1 cellular context compared by ENCODE assay signal in the genomic region with DNA sequence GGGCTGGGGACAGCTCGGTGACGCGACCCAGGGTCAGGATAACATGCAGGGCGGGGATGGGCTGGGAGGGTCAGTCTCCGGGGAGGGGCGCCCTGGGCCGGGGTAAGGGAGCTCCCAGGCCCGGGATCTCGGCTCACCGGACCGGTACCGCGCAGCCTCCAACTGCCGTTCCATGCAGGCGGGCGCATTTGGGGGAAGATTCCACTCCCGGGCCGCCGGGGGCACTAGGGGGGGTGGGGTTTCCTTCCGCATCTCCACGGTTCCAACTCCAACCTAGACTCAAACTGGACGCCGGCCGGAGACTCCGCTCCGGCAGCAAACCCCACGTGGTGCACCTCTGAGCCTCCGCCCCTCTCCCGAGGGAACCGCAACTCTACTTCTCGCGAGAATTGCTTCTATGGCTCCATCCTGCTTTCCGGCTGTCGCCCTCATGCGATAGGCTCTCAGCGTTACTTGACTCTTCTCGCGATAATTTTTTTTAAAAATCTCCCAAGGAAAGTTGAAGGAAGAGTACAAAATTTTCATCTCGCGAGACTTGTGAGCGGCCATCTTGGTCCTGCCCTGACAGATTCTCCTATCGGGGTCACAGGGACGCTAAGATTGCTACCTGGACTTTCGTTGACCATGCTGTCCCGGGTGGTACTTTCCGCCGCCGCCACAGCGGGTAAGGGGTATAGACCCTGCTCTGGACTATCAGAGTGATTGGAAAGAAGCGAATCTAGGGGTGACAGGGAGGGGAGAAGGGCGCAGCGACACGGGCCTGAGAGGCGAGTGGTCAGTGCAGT.
TF ChIP-seq lines count a peak whose summit lies in the region.

A gene with protein sequence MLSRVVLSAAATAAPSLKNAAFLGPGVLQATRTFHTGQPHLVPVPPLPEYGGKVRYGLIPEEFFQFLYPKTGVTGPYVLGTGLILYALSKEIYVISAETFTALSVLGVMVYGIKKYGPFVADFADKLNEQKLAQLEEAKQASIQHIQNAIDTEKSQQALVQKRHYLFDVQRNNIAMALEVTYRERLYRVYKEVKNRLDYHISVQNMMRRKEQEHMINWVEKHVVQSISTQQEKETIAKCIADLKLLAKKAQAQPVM (plus strand): TSS at position 547 of the 785 bp plus-strand sequence. CDS start 78 bp downstream, at position 625.
A gene (minus strand): TSS at position 339 of the 785 bp plus-strand sequence. CDS start 87 bp downstream, at position 252.

TF ChIP-seq in HepG2, 621 proteins besides CTCF, POLR2A, EP300 and RAD21 (continued from another document and continues in another):
- TF ChIP-seq, protein P1, sequence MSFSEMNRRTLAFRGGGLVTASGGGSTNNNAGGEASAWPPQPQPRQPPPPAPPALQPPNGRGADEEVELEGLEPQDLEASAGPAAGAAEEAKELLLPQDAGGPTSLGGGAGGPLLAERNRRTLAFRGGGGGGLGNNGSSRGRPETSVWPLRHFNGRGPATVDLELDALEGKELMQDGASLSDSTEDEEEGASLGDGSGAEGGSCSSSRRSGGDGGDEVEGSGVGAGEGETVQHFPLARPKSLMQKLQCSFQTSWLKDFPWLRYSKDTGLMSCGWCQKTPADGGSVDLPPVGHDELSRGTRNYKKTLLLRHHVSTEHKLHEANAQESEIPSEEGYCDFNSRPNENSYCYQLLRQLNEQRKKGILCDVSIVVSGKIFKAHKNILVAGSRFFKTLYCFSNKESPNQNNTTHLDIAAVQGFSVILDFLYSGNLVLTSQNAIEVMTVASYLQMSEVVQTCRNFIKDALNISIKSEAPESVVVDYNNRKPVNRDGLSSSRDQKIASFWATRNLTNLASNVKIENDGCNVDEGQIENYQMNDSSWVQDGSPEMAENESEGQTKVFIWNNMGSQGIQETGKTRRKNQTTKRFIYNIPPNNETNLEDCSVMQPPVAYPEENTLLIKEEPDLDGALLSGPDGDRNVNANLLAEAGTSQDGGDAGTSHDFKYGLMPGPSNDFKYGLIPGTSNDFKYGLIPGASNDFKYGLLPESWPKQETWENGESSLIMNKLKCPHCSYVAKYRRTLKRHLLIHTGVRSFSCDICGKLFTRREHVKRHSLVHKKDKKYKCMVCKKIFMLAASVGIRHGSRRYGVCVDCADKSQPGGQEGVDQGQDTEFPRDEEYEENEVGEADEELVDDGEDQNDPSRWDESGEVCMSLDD (CRISPR knock-in tag; IDR thresholded peaks at IDR 0.05; ENCODE audit: borderline replicate concordance) = 0 out of 2 replicates have a peak, but pooled peaks have one; percentile 33
- no peak for TF ChIP-seq JUN (CRISPR knock-in tag; IDR thresholded peaks at IDR 0.05)
- TF ChIP-seq ZNF780A (CRISPR knock-in tag; IDR thresholded peaks at IDR 0.05) = no peak
- TF ChIP-seq ZNF883 (CRISPR knock-in tag; IDR thresholded peaks at IDR 0.05; ENCODE audit: not compliant biosample characterization) = no peak
- no peak for TF ChIP-seq PAWR (CRISPR knock-in tag; IDR thresholded peaks at IDR 0.05; ENCODE audit: borderline replicate concordance)
- no peak for TF ChIP-seq ZNF678 (CRISPR knock-in tag; IDR thresholded peaks at IDR 0.05)
- TF ChIP-seq, protein P2, sequence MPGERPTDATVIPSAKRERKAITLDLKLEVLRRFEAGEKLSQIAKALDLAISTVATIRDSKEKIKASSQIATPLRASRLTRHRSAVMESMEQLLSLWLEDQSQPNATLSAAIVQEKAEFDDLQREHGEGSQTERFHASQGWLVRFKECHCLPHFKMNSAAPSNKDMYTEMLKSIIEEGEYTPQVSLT (CRISPR knock-in tag; IDR thresholded peaks at IDR 0.05; ENCODE audit: borderline replicate concordance, low read depth) = no peak
- no peak for TF ChIP-seq SATB2 (CRISPR knock-in tag; IDR thresholded peaks at IDR 0.05)
- TF ChIP-seq ZNF337 (CRISPR knock-in tag; IDR thresholded peaks at IDR 0.05; ENCODE audit: borderline replicate concordance, low read depth) = no peak
- TF ChIP-seq PHF8 (CRISPR knock-in tag; IDR thresholded peaks at IDR 0.05) = peak; percentile 87
- TF ChIP-seq ZNF12 (CRISPR knock-in tag; IDR thresholded peaks at IDR 0.05) = no peak
- TF ChIP-seq, protein P3, sequence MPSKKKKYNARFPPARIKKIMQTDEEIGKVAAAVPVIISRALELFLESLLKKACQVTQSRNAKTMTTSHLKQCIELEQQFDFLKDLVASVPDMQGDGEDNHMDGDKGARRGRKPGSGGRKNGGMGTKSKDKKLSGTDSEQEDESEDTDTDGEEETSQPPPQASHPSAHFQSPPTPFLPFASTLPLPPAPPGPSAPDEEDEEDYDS (CRISPR knock-in tag; IDR thresholded peaks at IDR 0.05) = peak; percentile 75
- no peak for TF ChIP-seq HOXA7 (CRISPR knock-in tag; IDR thresholded peaks at IDR 0.05)
- TF ChIP-seq ELF4 (CRISPR knock-in tag; IDR thresholded peaks at IDR 0.05; ENCODE audit: borderline replicate concordance) = no peak
- no peak for TF ChIP-seq RFXANK (CRISPR knock-in tag; IDR thresholded peaks at IDR 0.05)
- no peak for TF ChIP-seq CC2D1A (CRISPR knock-in tag; IDR thresholded peaks at IDR 0.05)
- TF ChIP-seq, protein P4, sequence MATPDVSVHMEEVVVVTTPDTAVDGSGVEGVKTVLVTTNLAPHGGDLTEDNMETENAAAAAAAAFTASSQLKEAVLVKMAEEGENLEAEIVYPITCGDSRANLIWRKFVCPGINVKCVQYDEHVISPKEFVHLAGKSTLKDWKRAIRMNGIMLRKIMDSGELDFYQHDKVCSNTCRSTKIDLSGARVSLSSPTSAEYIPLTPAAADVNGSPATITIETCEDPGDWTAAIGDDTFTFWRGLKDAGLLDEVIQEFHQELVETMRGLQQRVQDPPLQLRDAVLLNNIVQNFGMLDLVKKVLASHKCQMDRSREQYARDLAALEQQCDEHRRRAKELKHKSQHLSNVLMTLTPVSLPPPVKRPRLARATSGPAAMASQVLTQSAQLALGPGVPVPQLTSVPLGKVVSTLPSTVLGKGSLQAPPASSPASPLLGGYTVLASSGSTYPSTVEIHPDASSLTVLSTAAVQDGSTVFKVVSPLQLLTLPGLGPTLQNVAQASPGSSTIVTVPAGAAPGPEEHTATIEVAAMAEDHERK (CRISPR knock-in tag; IDR thresholded peaks at IDR 0.05; ENCODE audit: low read depth) = no peak
- TF ChIP-seq TEAD3 (CRISPR knock-in tag; optimal IDR thresholded peaks at IDR 0.05; ENCODE audit: borderline replicate concordance) = no peak
- TF ChIP-seq MXD4 (CRISPR knock-in tag; IDR thresholded peaks at IDR 0.05) = peak; percentile 89
- 0 out of 2 replicates have a peak, but pooled peaks have one; percentile 18 for TF ChIP-seq ESRRA (CRISPR knock-in tag; IDR thresholded peaks at IDR 0.05; ENCODE audit: low read depth)
- TF ChIP-seq, protein P5, sequence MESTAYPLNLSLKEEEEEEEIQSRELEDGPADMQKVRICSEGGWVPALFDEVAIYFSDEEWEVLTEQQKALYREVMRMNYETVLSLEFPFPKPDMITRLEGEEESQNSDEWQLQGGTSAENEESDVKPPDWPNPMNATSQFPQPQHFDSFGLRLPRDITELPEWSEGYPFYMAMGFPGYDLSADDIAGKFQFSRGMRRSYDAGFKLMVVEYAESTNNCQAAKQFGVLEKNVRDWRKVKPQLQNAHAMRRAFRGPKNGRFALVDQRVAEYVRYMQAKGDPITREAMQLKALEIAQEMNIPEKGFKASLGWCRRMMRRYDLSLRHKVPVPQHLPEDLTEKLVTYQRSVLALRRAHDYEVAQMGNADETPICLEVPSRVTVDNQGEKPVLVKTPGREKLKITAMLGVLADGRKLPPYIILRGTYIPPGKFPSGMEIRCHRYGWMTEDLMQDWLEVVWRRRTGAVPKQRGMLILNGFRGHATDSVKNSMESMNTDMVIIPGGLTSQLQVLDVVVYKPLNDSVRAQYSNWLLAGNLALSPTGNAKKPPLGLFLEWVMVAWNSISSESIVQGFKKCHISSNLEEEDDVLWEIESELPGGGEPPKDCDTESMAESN (CRISPR knock-in tag; conservative IDR thresholded peaks at IDR 0.05) = peak; percentile 13; the same call in 1 of the 2 replicates
- TF ChIP-seq SNAPC2 (CRISPR knock-in tag; IDR thresholded peaks at IDR 0.05) = no peak
- peak; percentile 90 for TF ChIP-seq MYC (CRISPR knock-in tag; IDR thresholded peaks at IDR 0.05; ENCODE audit: borderline replicate concordance)
- TF ChIP-seq ZMYM2 (CRISPR knock-in tag; IDR thresholded peaks at IDR 0.05) = no peak
- TF ChIP-seq, protein P6, sequence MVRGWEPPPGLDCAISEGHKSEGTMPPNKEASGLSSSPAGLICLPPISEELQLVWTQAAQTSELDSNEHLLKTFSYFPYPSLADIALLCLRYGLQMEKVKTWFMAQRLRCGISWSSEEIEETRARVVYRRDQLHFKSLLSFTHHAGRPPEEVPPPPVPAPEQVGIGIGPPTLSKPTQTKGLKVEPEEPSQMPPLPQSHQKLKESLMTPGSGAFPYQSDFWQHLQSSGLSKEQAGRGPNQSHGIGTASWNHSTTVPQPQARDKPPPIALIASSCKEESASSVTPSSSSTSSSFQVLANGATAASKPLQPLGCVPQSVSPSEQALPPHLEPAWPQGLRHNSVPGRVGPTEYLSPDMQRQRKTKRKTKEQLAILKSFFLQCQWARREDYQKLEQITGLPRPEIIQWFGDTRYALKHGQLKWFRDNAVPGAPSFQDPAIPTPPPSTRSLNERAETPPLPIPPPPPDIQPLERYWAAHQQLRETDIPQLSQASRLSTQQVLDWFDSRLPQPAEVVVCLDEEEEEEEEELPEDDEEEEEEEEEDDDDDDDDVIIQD (CRISPR knock-in tag; IDR thresholded peaks at IDR 0.05; ENCODE audit: low read depth) = peak; percentile 88
- TF ChIP-seq, protein P7, sequence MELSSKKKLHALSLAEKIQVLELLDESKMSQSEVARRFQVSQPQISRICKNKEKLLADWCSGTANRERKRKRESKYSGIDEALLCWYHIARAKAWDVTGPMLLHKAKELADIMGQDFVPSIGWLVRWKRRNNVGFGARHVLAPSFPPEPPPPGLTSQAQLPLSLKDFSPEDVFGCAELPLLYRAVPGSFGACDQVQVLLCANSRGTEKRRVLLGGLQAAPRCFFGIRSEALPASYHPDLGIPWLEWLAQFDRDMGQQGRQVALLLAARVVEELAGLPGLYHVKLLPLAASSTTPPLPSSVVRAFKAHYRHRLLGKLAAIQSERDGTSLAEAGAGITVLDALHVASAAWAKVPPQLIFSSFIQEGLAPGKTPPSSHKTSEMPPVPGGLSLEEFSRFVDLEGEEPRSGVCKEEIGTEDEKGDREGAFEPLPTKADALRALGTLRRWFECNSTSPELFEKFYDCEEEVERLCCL (CRISPR knock-in tag; IDR thresholded peaks at IDR 0.05; ENCODE audit: borderline replicate concordance) = no peak
- TF ChIP-seq ZNF879 (CRISPR knock-in tag; IDR thresholded peaks at IDR 0.05) = no peak
- no peak for TF ChIP-seq NFE2L2 (IDR thresholded peaks at IDR 0.05; ENCODE audit: low read length)
- TF ChIP-seq TBP (CRISPR knock-in tag; IDR thresholded peaks at IDR 0.05) = no peak
- TF ChIP-seq, protein P8, sequence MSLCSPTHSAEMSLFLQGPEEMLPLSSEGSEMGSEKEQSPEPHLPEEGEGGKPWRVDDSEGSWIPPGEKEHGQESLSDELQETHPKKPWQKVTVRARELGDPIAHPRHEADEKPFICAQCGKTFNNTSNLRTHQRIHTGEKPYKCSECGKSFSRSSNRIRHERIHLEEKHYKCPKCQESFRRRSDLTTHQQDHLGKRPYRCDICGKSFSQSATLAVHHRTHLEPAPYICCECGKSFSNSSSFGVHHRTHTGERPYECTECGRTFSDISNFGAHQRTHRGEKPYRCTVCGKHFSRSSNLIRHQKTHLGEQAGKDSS (CRISPR knock-in tag; IDR thresholded peaks at IDR 0.05; ENCODE audit: borderline replicate concordance, low read depth) = no peak
- no peak for TF ChIP-seq PHF5A (CRISPR knock-in tag; IDR thresholded peaks at IDR 0.05; ENCODE audit: low read depth, unreplicated experiment)
- TF ChIP-seq ZNF7 (CRISPR knock-in tag; IDR thresholded peaks at IDR 0.05) = no peak
- TF ChIP-seq ZKSCAN5 (CRISPR knock-in tag; IDR thresholded peaks at IDR 0.05) = no peak
- no peak for TF ChIP-seq ARID2 (CRISPR knock-in tag; IDR thresholded peaks at IDR 0.05; ENCODE audit: borderline replicate concordance)
- no peak for TF ChIP-seq ZNF34 (CRISPR knock-in tag; IDR thresholded peaks at IDR 0.05; ENCODE audit: borderline replicate concordance)
- TF ChIP-seq RFX3 (CRISPR knock-in tag; IDR thresholded peaks at IDR 0.05) = no peak
- peak; percentile 38; the same call in 1 of the 2 replicates for TF ChIP-seq JUNB (CRISPR knock-in tag; IDR thresholded peaks at IDR 0.05; ENCODE audit: borderline replicate concordance)
- no peak for TF ChIP-seq CHD4 (IDR thresholded peaks at IDR 0.05; ENCODE audit: borderline replicate concordance, low read length)
- TF ChIP-seq, protein P9, sequence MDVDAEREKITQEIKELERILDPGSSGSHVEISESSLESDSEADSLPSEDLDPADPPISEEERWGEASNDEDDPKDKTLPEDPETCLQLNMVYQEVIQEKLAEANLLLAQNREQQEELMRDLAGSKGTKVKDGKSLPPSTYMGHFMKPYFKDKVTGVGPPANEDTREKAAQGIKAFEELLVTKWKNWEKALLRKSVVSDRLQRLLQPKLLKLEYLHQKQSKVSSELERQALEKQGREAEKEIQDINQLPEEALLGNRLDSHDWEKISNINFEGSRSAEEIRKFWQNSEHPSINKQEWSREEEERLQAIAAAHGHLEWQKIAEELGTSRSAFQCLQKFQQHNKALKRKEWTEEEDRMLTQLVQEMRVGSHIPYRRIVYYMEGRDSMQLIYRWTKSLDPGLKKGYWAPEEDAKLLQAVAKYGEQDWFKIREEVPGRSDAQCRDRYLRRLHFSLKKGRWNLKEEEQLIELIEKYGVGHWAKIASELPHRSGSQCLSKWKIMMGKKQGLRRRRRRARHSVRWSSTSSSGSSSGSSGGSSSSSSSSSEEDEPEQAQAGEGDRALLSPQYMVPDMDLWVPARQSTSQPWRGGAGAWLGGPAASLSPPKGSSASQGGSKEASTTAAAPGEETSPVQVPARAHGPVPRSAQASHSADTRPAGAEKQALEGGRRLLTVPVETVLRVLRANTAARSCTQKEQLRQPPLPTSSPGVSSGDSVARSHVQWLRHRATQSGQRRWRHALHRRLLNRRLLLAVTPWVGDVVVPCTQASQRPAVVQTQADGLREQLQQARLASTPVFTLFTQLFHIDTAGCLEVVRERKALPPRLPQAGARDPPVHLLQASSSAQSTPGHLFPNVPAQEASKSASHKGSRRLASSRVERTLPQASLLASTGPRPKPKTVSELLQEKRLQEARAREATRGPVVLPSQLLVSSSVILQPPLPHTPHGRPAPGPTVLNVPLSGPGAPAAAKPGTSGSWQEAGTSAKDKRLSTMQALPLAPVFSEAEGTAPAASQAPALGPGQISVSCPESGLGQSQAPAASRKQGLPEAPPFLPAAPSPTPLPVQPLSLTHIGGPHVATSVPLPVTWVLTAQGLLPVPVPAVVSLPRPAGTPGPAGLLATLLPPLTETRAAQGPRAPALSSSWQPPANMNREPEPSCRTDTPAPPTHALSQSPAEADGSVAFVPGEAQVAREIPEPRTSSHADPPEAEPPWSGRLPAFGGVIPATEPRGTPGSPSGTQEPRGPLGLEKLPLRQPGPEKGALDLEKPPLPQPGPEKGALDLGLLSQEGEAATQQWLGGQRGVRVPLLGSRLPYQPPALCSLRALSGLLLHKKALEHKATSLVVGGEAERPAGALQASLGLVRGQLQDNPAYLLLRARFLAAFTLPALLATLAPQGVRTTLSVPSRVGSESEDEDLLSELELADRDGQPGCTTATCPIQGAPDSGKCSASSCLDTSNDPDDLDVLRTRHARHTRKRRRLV (CRISPR knock-in tag; IDR thresholded peaks at IDR 0.05) = no peak
- no peak for TF ChIP-seq PRMT3 (CRISPR knock-in tag; IDR thresholded peaks at IDR 0.05; ENCODE audit: borderline replicate concordance, low read depth)
- no peak for TF ChIP-seq ZSCAN30 (CRISPR knock-in tag; IDR thresholded peaks at IDR 0.05)
- TF ChIP-seq, protein P10, sequence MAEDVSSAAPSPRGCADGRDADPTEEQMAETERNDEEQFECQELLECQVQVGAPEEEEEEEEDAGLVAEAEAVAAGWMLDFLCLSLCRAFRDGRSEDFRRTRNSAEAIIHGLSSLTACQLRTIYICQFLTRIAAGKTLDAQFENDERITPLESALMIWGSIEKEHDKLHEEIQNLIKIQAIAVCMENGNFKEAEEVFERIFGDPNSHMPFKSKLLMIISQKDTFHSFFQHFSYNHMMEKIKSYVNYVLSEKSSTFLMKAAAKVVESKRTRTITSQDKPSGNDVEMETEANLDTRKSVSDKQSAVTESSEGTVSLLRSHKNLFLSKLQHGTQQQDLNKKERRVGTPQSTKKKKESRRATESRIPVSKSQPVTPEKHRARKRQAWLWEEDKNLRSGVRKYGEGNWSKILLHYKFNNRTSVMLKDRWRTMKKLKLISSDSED (CRISPR knock-in tag; IDR thresholded peaks at IDR 0.05) = no peak
